In genomic region chr9:36808246-36808645, GRCh38 we compare ENCODE assay signal across 28 cellular contexts.
"Had no signal": no experiment of that assay in that cellular context is flagged by ENCODE, and none has a peak within 500 bp of the region (broad histone marks: within the 10 kb centered on the region; RNA-seq: fewer than 3 reads in every experiment).

No MANE protein-coding gene starts in this region.

- H3K9me3 Mint-ChIP-seq: memory B cell; natural killer cell treated with Interleukin-12 subunit alpha and Interleukin-12 subunit beta and Interleukin-15 and Interleukin-18, amount 100 ng/mL, for 72 hours; neural crest cell had no signal

- H3K4me3 ChIP-seq: coronary artery, esophagus muscularis mucosa, gastroesophageal sphincter, heart right ventricle, lung, prostate gland, right atrium auricular region, smooth muscle cell, stomach, testis, tibial artery, upper lobe of left lung had no signal

- H3K4me3 Mint-ChIP-seq: memory B cell; natural killer cell treated with Interleukin-12 subunit alpha and Interleukin-12 subunit beta and Interleukin-15 and Interleukin-18, amount 100 ng/mL, for 72 hours; neural crest cell had no signal

- H3K36me3 Mint-ChIP-seq: memory B cell; natural killer cell treated with Interleukin-12 subunit alpha and Interleukin-12 subunit beta and Interleukin-15 and Interleukin-18, amount 100 ng/mL, for 72 hours had no signal

- H3K27ac ChIP-seq: coronary artery, esophagus muscularis mucosa, foreskin keratinocyte, gastroesophageal sphincter, heart right ventricle, neutrophil, prostate gland, right atrium auricular region, stomach, testis, tibial artery, upper lobe of left lung had no signal

- H3K27ac Mint-ChIP-seq: memory B cell; natural killer cell treated with Interleukin-12 subunit alpha and Interleukin-12 subunit beta and Interleukin-15 and Interleukin-18, amount 100 ng/mL, for 72 hours had no signal

- H3K27me3 ChIP-seq: right atrium auricular region, testis, upper lobe of left lung had no signal

- H3K27me3 Mint-ChIP-seq: memory B cell had no signal

- DNase-seq: dermis blood vessel endothelial cell; effector memory CD4-positive, alpha-beta T cell; foreskin keratinocyte; glutamatergic neuron; heart right ventricle; hypothalamus; left ventricle myocardium superior; stimulated activated CD4-positive, alpha-beta T cell treated with anti-CD3 and anti-CD28 coated beads, Interleukin-12 subunit alpha, Interleukin-12 subunit beta, amount 100 ng/mL, for 4 hours; stimulated activated CD4-positive, alpha-beta T cell treated with anti-CD3 and anti-CD28 coated beads, Interleukin-1b, Interleukin-23, amount 100 ng/mL, for 48 hours; stimulated activated CD4-positive, alpha-beta T cell treated with anti-CD3 and anti-CD28 coated beads, Interleukin-4, amount 100 ng/mL, for 1 hour; stimulated activated CD8-positive, alpha-beta memory T cell treated with anti-CD3 and anti-CD28 coated beads, Interleukin-4, amount 100 ng/mL, for 48 hours; stimulated activated naive CD4-positive, alpha-beta T cell treated with Interleukin-2 at 50 U/mL for 16 hours; stomach; testis; tibial artery; upper lobe of left lung had no signal

- ATAC-seq: foreskin keratinocyte, gastroesophageal sphincter, heart right ventricle, left ventricle myocardium superior, sciatic nerve had no signal

- H3K36me3 ChIP-seq: esophagus muscularis mucosa, gastroesophageal sphincter, heart right ventricle, neutrophil, prostate gland, right atrium auricular region, stomach, tibial artery, upper lobe of left lung had no signal

- H3K4me1 ChIP-seq: esophagus muscularis mucosa, foreskin keratinocyte, gastroesophageal sphincter, prostate gland, right atrium auricular region, stomach, testis, tibial artery, upper lobe of left lung had no signal

- H3K9me3 ChIP-seq: esophagus muscularis mucosa, gastroesophageal sphincter, neutrophil, prostate gland, testis, tibial artery, upper lobe of left lung had no signal
